28 cellular contexts compared by ENCODE assay signal in the genomic region with DNA sequence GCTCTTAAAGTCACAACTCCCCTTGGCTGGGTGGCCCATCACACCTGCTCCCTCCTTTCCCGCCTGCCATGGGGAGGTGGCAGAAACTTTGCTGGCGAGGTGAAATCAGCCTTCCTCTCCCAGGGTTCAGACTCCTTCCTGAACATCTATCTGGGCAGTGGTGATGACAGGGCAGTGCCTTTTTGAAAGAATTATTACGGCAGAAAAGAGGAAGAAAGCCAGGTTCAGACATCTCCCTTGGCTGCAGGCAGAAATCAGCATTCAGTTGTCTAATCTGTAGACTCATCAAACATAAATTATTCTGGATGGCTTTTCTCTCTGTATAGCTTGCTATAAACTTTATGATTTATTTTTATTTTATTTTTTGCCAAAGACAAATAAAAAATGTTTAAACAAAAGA.
DNase-seq lines count a peak whose midpoint lies in the region; ATAC-seq, FAIRE-seq and TF ChIP-seq lines count a peak whose summit lies in the region.
"Had no signal": no experiment of that assay in that cellular context is flagged by ENCODE, and none has a peak within 500 bp of the region (broad histone marks: within the 10 kb centered on the region; RNA-seq: fewer than 3 reads in every experiment).

No MANE protein-coding gene starts in this region.

- TF ChIP-seq POLR2A in K562 (conservative IDR thresholded peaks at IDR 0.05) (no peak), prostate gland (IDR thresholded peaks at IDR 0.05) (no peak)

- H2AFZ ChIP-seq in K562 (ENCODE audit: low read depth, low read length) = no peak overlapping the region
- H2AFZ ChIP-seq: hepatocyte had no signal

- H3K4me1 ChIP-seq in K562 (replicated peaks in 1 of 2; ENCODE audit: control insufficient read depth in 2 of 2, insufficient read depth in 2 of 2, low read length in 2 of 2) = no peaks in the 10 kb centered on the region
- H3K4me1 ChIP-seq in prostate gland (replicated peaks) = peaks cover 12% of the 10 kb centered on the region
- H3K4me1 ChIP-seq: HAP-1 had no signal

- no peak for ATAC-seq in K562
- ATAC-seq: activated T-cell treated with anti-CD3 and anti-CD28 coated beads, Interleukin-2, amount 50 U/mL, for 72 hours; left lobe of liver had no signal

- TF ChIP-seq RAD21 in K562 (CRISPR knock-in tag; conservative IDR thresholded peaks at IDR 0.05 in 1 of 2, IDR thresholded peaks at IDR 0.05 in 1 of 2) = no peak

- no peak overlapping the region for H3K9ac ChIP-seq in K562 (ENCODE audit: insufficient read depth in 1 of 2, low read depth in 2 of 2, low read length in 2 of 2)

- no peak overlapping the region for H3K4me2 ChIP-seq in K562 (ENCODE audit: insufficient read depth, low read length)
- H3K4me2 ChIP-seq: hepatocyte had no signal

- FAIRE-seq in K562 (lab: Jason Lieb, UNC) = no peak
- FAIRE-seq: colon had no signal

- CTCF ChIA-PET in K562 (lab: Yijun Ruan, JAX; ENCODE audit: low intra/inter-chr PET ratio) = no interaction called here

- peak; percentile 43 for DNase-seq in SIG-M5 treated with dmso at 0.1 percent for 504 hours (lab: John Stamatoyannopoulos, UW; ENCODE audit: unreplicated experiment)
- DNase-seq in SIG-M5 (lab: John Stamatoyannopoulos, UW) = no peak
- DNase-seq in OCI-M1 (lab: John Stamatoyannopoulos, UW) = peak; percentile 34
- no peak for DNase-seq in K562 (ENCODE audit: extremely low read depth in 1 of 4, low spot score in 3 of 4)
- DNase-seq in prostate gland (ENCODE audit: low spot score) = no peak
- DNase-seq in activated CD4-positive, alpha-beta T cell treated with anti-CD3 and anti-CD28 coated beads, Interleukin-2, amount 50 U/mL, for 4 hours = no peak
- DNase-seq in mucosa of gallbladder (ENCODE audit: low spot score) = no peak
- DNase-seq in H7 = no peak
- DNase-seq: activated CD4-positive, alpha-beta T cell treated with anti-CD3 and anti-CD28 coated beads for 48 hours; activated naive CD4-positive, alpha-beta T cell treated with Interleukin-2 at 50 U/mL for 16 hours; activated T-cell treated with anti-CD3 and anti-CD28 coated beads, Interleukin-2, amount 50 U/mL, for 72 hours; amniotic stem cell; CD4-positive, alpha-beta T cell; effector memory CD4-positive, alpha-beta T cell; EL; MG63; NCI-H510A treated with DMSO at 0.1 percent for 48 hours; nephron progenitor cell; stimulated activated CD8-positive, alpha-beta memory T cell treated with anti-CD3 and anti-CD28 coated beads, Interleukin-4, amount 100 ng/mL, for 48 hours; stomach; T-helper 1 cell; transverse colon had no signal

- H3K9me1 ChIP-seq in K562 (ENCODE audit: control insufficient read depth, insufficient read depth, low read length) = no peaks in the 10 kb centered on the region

- BruUV-seq in K562 (replicated peaks; lab: Mats Ljungman, UMichigan) = no TSS peak

- TF ChIP-seq CTCF in K562 (IDR thresholded peaks at IDR 0.05 in 2 of 3, conservative IDR thresholded peaks at IDR 0.05 in 1 of 3; ENCODE audit: insufficient read depth in 2 of 3, low read depth in 1 of 3, low read length in 3 of 3) (no peak), prostate gland (IDR thresholded peaks at IDR 0.05) (no peak)

- WGBS in K562 (ENCODE audit: insufficient coverage, low coverage, missing lambda C conversion rate) = 9% methylated on average over 3 of the region's 3 CpGs
- WGBS in prostate gland = 41% methylated on average over 3 of the region's 3 CpGs

- no peak overlapping the region for H3K4me3 ChIP-seq in K562
- no peak overlapping the region for H3K4me3 ChIP-seq in prostate gland
- H3K4me3 ChIP-seq in H7 (ENCODE audit: insufficient read depth, low read depth, low read length) = no peak overlapping the region
- H3K4me3 ChIP-seq: HAP-1, hepatocyte, MG63, stomach, transverse colon had no signal

- H4K20me1 ChIP-seq in K562 (replicated peaks; ENCODE audit: control insufficient read depth, insufficient read depth, low read length) = no peaks in the 10 kb centered on the region

- H3K9me3 ChIP-seq in K562 (replicated peaks; ENCODE audit: control insufficient read depth, insufficient read depth, low read depth, low read length) = no peaks in the 10 kb centered on the region
- no peaks in the 10 kb centered on the region for H3K9me3 ChIP-seq in prostate gland
- H3K9me3 ChIP-seq: HAP-1, MG63, stomach, transverse colon had no signal

- POLR2A ChIA-PET in K562 (lab: Yijun Ruan, JAX) = interaction anchor here (0.9 to 1.0 kb wide), 2 partner anchors 10 to 12 kb away, joined by 3 to 4 read pairs; no protein-coding TSS in a partner anchor

- no peak for TF ChIP-seq EP300 in K562 (IDR thresholded peaks at IDR 0.05; ENCODE audit: low read length)

- in situ Hi-C loops in K562 (cut with MboI) = no loop called here

- intact Hi-C loops in K562 (cut with micrococcal nuclease) = no loop called here
- intact Hi-C loops in prostate gland (cut with DNase I) = no loop called here

- H3K27me3 ChIP-seq in K562 (ENCODE audit: control insufficient read depth in 2 of 2, insufficient read depth in 2 of 2, low read length in 2 of 2) (peaks cover 3 to 15% of the 10 kb centered on the region in 2 experiments; a peak in 3 of 5 replicates), prostate gland (replicated peaks; ENCODE audit: insufficient read depth) (no peaks in the 10 kb centered on the region), H7 (ENCODE audit: control insufficient read depth, insufficient read depth, low read length) (no peaks in the 10 kb centered on the region)
- H3K27me3 ChIP-seq: foreskin keratinocyte, hepatocyte, MG63, stomach, transverse colon had no signal

- no peaks in the 10 kb centered on the region for H3K36me3 ChIP-seq in K562 (ENCODE audit: control insufficient read depth, insufficient read depth, low read length)
- H3K36me3 ChIP-seq in prostate gland = no peaks in the 10 kb centered on the region
- no peaks in the 10 kb centered on the region for H3K36me3 ChIP-seq in H7 (replicated peaks; ENCODE audit: control insufficient read depth, insufficient read depth, low read length)
- H3K36me3 ChIP-seq: HAP-1, MG63, stomach, transverse colon had no signal

- no peaks in the 10 kb centered on the region for H3K79me2 ChIP-seq in K562 (ENCODE audit: control insufficient read depth, insufficient read depth, low read length)

- H3K27ac ChIP-seq in K562 (ENCODE audit: extremely low read depth, low read depth, low read length) (no peak overlapping the region), prostate gland (peak overlapping the region; percentile 23 to 27)
- H3K27ac ChIP-seq: 22Rv1, hepatocyte, stomach, transverse colon had no signal

TF ChIP-seq in K562, 482 proteins besides CTCF, POLR2A, EP300 and RAD21:
- TF ChIP-seq ZNF778 (CRISPR knock-in tag; IDR thresholded peaks at IDR 0.05) (no peak), MEIS2 (IDR thresholded peaks at IDR 0.05; ENCODE audit: partially characterized antibody) (peak; percentile 82), ZNF174 (CRISPR knock-in tag; IDR thresholded peaks at IDR 0.05) (no peak), GABPB1 (CRISPR knock-in tag; IDR thresholded peaks at IDR 0.05) (no peak), SMARCA4 (IDR thresholded peaks at IDR 0.05) (no peak), SP1 (CRISPR knock-in tag; IDR thresholded peaks at IDR 0.05) (no peak), SMAD1 (IDR thresholded peaks at IDR 0.05; ENCODE audit: low read depth, low read length, partially characterized antibody) (no peak), CTBP1 (IDR thresholded peaks at IDR 0.05; ENCODE audit: borderline replicate concordance) (no peak), NELFE (IDR thresholded peaks at IDR 0.05; ENCODE audit: insufficient read depth, insufficient read length) (no peak), IFI16 (CRISPR knock-in tag; IDR thresholded peaks at IDR 0.05) (no peak), POLR2H (tag; IDR thresholded peaks at IDR 0.05; ENCODE audit: low read depth) (no peak), RFX7 (CRISPR knock-in tag; IDR thresholded peaks at IDR 0.05) (no peak), MYBL2 (IDR thresholded peaks at IDR 0.05; ENCODE audit: low read depth) (no peak), MYBL2 (CRISPR knock-in tag; IDR thresholded peaks at IDR 0.05; ENCODE audit: borderline replicate concordance) (no peak)
- TF ChIP-seq, protein P1, sequence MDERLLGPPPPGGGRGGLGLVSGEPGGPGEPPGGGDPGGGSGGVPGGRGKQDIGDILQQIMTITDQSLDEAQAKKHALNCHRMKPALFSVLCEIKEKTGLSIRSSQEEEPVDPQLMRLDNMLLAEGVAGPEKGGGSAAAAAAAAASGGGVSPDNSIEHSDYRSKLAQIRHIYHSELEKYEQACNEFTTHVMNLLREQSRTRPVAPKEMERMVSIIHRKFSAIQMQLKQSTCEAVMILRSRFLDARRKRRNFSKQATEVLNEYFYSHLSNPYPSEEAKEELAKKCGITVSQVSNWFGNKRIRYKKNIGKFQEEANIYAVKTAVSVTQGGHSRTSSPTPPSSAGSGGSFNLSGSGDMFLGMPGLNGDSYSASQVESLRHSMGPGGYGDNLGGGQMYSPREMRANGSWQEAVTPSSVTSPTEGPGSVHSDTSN (CRISPR knock-in tag; IDR thresholded peaks at IDR 0.05; ENCODE audit: low read depth) = no peak
- TF ChIP-seq, protein P1 (tag; conservative IDR thresholded peaks at IDR 0.05; ENCODE audit: low read depth) = peak; percentile 92

Comparison
In these comparisons a context has a peak if more than half of its experiments do, and no peak if none do; other contexts are left out.
1. DNase-seq: peak in SIG-M5 treated with dmso at 0.1 percent for 504 hours (single experiment) and OCI-M1 (single experiment); none in SIG-M5 (single experiment), K562 (0 of 4), prostate gland (single experiment), activated CD4-positive, alpha-beta T cell treated with anti-CD3 and anti-CD28 coated beads, Interleukin-2, amount 50 U/mL, for 4 hours (0 of 2), mucosa of gallbladder (single experiment) and H7 (single experiment).